Comparison of ENCODE assay signal across 29 cellular contexts in genomic region chr2:234537929-234538328, GRCh38.
"Had no signal": no experiment of that assay in that cellular context is flagged by ENCODE, and none has a peak within 500 bp of the region (broad histone marks: within the 10 kb centered on the region; RNA-seq: fewer than 3 reads in every experiment).

No MANE protein-coding gene starts in this region.

- ATAC-seq: effector memory CD8-positive, alpha-beta T cell; esophagus mucosa; foreskin keratinocyte; gastrocnemius medialis; gastroesophageal sphincter; heart left ventricle; heart right ventricle had no signal

- H3K27ac Mint-ChIP-seq: dendritic cell treated with granulocyte-macrophage colony-stimulating factor and Interleukin-4, amounts not matched to agents 40 ng/mL and 50 ng/mL, for 4 days; effector memory CD8-positive, alpha-beta T cell; endodermal cell had no signal

- FAIRE-seq: colon, endometrium, endothelial cell of umbilical vein, frontal cortex had no signal

- H3K4me3 ChIP-seq: colonic mucosa, coronary artery, dorsolateral prefrontal cortex, esophagus muscularis mucosa, esophagus squamous epithelium, gastrocnemius medialis, gastroesophageal sphincter, heart left ventricle, heart right ventricle had no signal

- H3K27ac ChIP-seq: colonic mucosa, coronary artery, dorsolateral prefrontal cortex, epithelial cell of prostate, esophagus muscularis mucosa, esophagus squamous epithelium, foreskin keratinocyte, gastrocnemius medialis, gastroesophageal sphincter, heart left ventricle, heart right ventricle had no signal

- H3K36me3 ChIP-seq: colonic mucosa, esophagus muscularis mucosa, esophagus squamous epithelium, gastrocnemius medialis, gastroesophageal sphincter, heart left ventricle, heart right ventricle had no signal

- H3K4me1 Mint-ChIP-seq: endodermal cell had no signal

- H3K4me1 ChIP-seq: colonic mucosa, esophagus muscularis mucosa, esophagus squamous epithelium, foreskin keratinocyte, gastrocnemius medialis, gastroesophageal sphincter, heart left ventricle, heart right ventricle had no signal

- H3K4me3 Mint-ChIP-seq: dendritic cell treated with granulocyte-macrophage colony-stimulating factor and Interleukin-4, amounts not matched to agents 40 ng/mL and 50 ng/mL, for 4 days; effector memory CD8-positive, alpha-beta T cell; endodermal cell had no signal

- H3K9me3 Mint-ChIP-seq: dendritic cell treated with granulocyte-macrophage colony-stimulating factor and Interleukin-4, amounts not matched to agents 40 ng/mL and 50 ng/mL, for 4 days; effector memory CD8-positive, alpha-beta T cell; endodermal cell had no signal

- DNase-seq: colonic mucosa; cortex of kidney; dermis blood vessel endothelial cell; dorsolateral prefrontal cortex; effector CD4-positive, alpha-beta T cell; effector CD8-positive, alpha-beta T cell; effector memory CD4-positive, alpha-beta T cell; effector memory CD8-positive, alpha-beta T cell; endodermal cell; erythroblast; esophagus squamous epithelium; foreskin fibroblast; foreskin keratinocyte; foreskin melanocyte; gastrocnemius medialis; glutamatergic neuron; head of caudate nucleus; heart left ventricle; heart right ventricle had no signal

- H3K27me3 ChIP-seq: colonic mucosa, foreskin keratinocyte, gastrocnemius medialis had no signal

- H3K9me3 ChIP-seq: colonic mucosa, gastrocnemius medialis had no signal
